8 cellular contexts compared by ENCODE assay signal in genomic region chr10:117442944-117443676, GRCh38.
DNase-seq lines count a peak whose midpoint lies in the region; ATAC-seq and TF ChIP-seq lines count a peak whose summit lies in the region.

No MANE protein-coding gene starts in this region.

- H3K36me3 Mint-ChIP-seq in brain: no peaks in the 10 kb centered on the region

- DNase-seq in DMS153 treated with DMSO at 0.1 percent for 48 hours (lab: John Stamatoyannopoulos, UW; ENCODE audit: unreplicated experiment) (peak; percentile 22), MG63 (peak; percentile 86), T-helper 9 cell (peak; percentile 45), iPS-NIHi11 (ENCODE audit: low spot score) (peak; percentile 89), NCI-H345 treated with DMSO at 0.1 percent for 48 hours (lab: John Stamatoyannopoulos, UW; ENCODE audit: unreplicated experiment) (no peak)

- H3K4me3 ChIP-seq in MG63 (no peak overlapping the region), skin epidermis (peak overlapping the region in 1 of 7 experiments; percentile 17)

- peaks cover 59% of the 10 kb centered on the region for H3K27me3 Mint-ChIP-seq in brain

- ATAC-seq in GM21717 (IDR thresholded peaks at IDR 0.05; ENCODE audit: unreplicated experiment): peak; percentile 84

- peak overlapping the region in 14 of 21 experiments; percentile 6 to 70 (median 51) for H3K27ac ChIP-seq in skin epidermis

- peaks cover 4 to 17% (median 7%) of the 10 kb centered on the region in 5 experiments for H3K9me3 Mint-ChIP-seq in brain

- peak overlapping the region in 1 of 5 experiments; percentile 1 for H3K4me3 Mint-ChIP-seq in brain

- TF ChIP-seq CTCF in brain (conservative IDR thresholded peaks at IDR 0.05): peak; percentile 76 to 82

- no peaks in the 10 kb centered on the region for H3K27me3 ChIP-seq in MG63

- no peaks in the 10 kb centered on the region for H3K36me3 ChIP-seq in MG63

- peaks cover 8% of the 10 kb centered on the region for H3K9me3 ChIP-seq in MG63

- peaks cover 10% of the 10 kb centered on the region for H3K4me1 Mint-ChIP-seq in brain

- H3K27ac Mint-ChIP-seq in brain: peak overlapping the region in 3 of 5 experiments; percentile 74 to 94 (median 92)
